In genomic region chr20:31547720-31548298, GRCh38 we compare ENCODE assay signal across 8 cellular contexts. TPM values are rescaled to one million over a fixed set of nuclear protein-coding genes. Genes with fewer than 3 reads are reported as not detected.
DNase-seq lines count a peak whose midpoint lies in the region; ATAC-seq and TF ChIP-seq lines count a peak whose summit lies in the region.

No MANE protein-coding gene starts in this region.

- no peaks in the 10 kb centered on the region for H3K9me3 ChIP-seq in ES-I3 (ENCODE audit: control insufficient read depth, insufficient read depth, low read length)
- no peaks in the 10 kb centered on the region for H3K9me3 ChIP-seq in SJSA1 (replicated peaks)
- no peaks in the 10 kb centered on the region for H3K9me3 ChIP-seq in fibroblast of lung (ENCODE audit: control insufficient read depth, insufficient read depth, low read depth, low read length)

- H3K4me3 ChIP-seq in SJSA1 (peak overlapping the region; percentile 47), fibroblast of lung (replicated peaks in 1 of 4; ENCODE audit: control extremely low read depth in 1 of 4, insufficient read depth in 1 of 4, low read depth in 3 of 4, low read length in 4 of 4) (peak overlapping the region; percentile 47 to 70 (median 59))

- no peak for DNase-seq in SJSA1 (ENCODE audit: low read depth in 1 of 2, low spot score in 2 of 2)
- DNase-seq in fibroblast of lung (ENCODE audit: low read depth in 2 of 2): no peak
- no peak for DNase-seq in progenitor cell of endocrine pancreas (ENCODE audit: low spot score, unreplicated experiment)
- no peak for DNase-seq in DMS 273 treated with DMSO at 0.1 percent for 48 hours (lab: John Stamatoyannopoulos, UW)

- no peaks in the 10 kb centered on the region for H4K20me1 ChIP-seq in fibroblast of lung (ENCODE audit: control insufficient read depth, extremely low read depth, insufficient read depth, low read length)

- H3K9me3 Mint-ChIP-seq in progenitor cell of endocrine pancreas (ENCODE audit: low read depth): no peaks in the 10 kb centered on the region

- H3K4me1 ChIP-seq in ES-I3 (ENCODE audit: insufficient read depth, low read length): no peaks in the 10 kb centered on the region; the same call in 1 of the 2 replicates
- peaks cover 18% of the 10 kb centered on the region for H3K4me1 ChIP-seq in SJSA1 (replicated peaks)
- peaks cover 10% of the 10 kb centered on the region for H3K4me1 ChIP-seq in fibroblast of lung (ENCODE audit: control insufficient read depth, extremely low read depth, insufficient read depth, low read length)

- H3K27me3 ChIP-seq in SJSA1 (replicated peaks) (no peaks in the 10 kb centered on the region), fibroblast of lung (ENCODE audit: control insufficient read depth, insufficient read depth, low read length) (no peaks in the 10 kb centered on the region)

- no peak for ATAC-seq in activated CD4-positive, CD25-positive, alpha-beta regulatory T cell treated with anti-CD3 and anti-CD28 coated beads, Interleukin-2, amount 50 U/mL, for 24 hours
- ATAC-seq in HG03460 (IDR thresholded peaks at IDR 0.05; ENCODE audit: unreplicated experiment): no peak
- no peak for ATAC-seq in HG03354 (IDR thresholded peaks at IDR 0.05; ENCODE audit: poor library complexity, severe bottlenecking, unreplicated experiment)

- peaks cover 36% of the 10 kb centered on the region for H3K36me3 Mint-ChIP-seq in progenitor cell of endocrine pancreas (ENCODE audit: insufficient read depth)

- H3K27me3 Mint-ChIP-seq in progenitor cell of endocrine pancreas: no peaks in the 10 kb centered on the region

- H3K9ac ChIP-seq in ES-I3 (ENCODE audit: low read depth, low read length) (peak overlapping the region; percentile 57), fibroblast of lung (ENCODE audit: insufficient read depth, low read length) (peak overlapping the region; percentile 59)

- H3K36me3 ChIP-seq in ES-I3 (ENCODE audit: insufficient read depth, low read length) (peaks cover 21% of the 10 kb centered on the region), SJSA1 (peaks cover 87% of the 10 kb centered on the region), fibroblast of lung (ENCODE audit: control insufficient read depth, insufficient read depth, low read length) (peaks cover 28% of the 10 kb centered on the region)

- H2AFZ ChIP-seq in fibroblast of lung (ENCODE audit: low read length): no peak overlapping the region

- H3K4me3 Mint-ChIP-seq in progenitor cell of endocrine pancreas (ENCODE audit: low read depth): peak overlapping the region; percentile 91

- peak overlapping the region; percentile 73 for H3K27ac ChIP-seq in SJSA1
- H3K27ac ChIP-seq in fibroblast of lung (ENCODE audit: insufficient read depth, low read length): peak overlapping the region; percentile 91

- H3K4me1 Mint-ChIP-seq in progenitor cell of endocrine pancreas (ENCODE audit: low read depth): peaks cover 6% of the 10 kb centered on the region

- TF ChIP-seq CTCF in fibroblast of lung (conservative IDR thresholded peaks at IDR 0.05 in 1 of 2, IDR thresholded peaks at IDR 0.05 in 1 of 2; ENCODE audit: low read depth in 1 of 2, low read length in 2 of 2) (no peak), progenitor cell of endocrine pancreas (IDR thresholded peaks at IDR 0.05; ENCODE audit: unreplicated experiment) (no peak)

- H3K79me2 ChIP-seq in fibroblast of lung (ENCODE audit: control insufficient read depth, insufficient read depth, low read length): peaks cover 24% of the 10 kb centered on the region

- peak overlapping the region; percentile 98 for H3K27ac Mint-ChIP-seq in progenitor cell of endocrine pancreas

- H3K4me2 ChIP-seq in fibroblast of lung (ENCODE audit: extremely low read depth, insufficient read depth, low read length): peak overlapping the region; percentile 60

RNA-seq across cellular contexts. Expression of gene HM13, which starts 33.6 kb away (rescaled TPM):
- total RNA-seq in SJSA1 (2014; rRNA removed; shearing (Covaris generic)): 28.2 and 68.1 TPM in 2 replicates
- total RNA-seq in fibroblast of lung: 41.9 and 52.5 TPM in 2 replicates
- polyA plus RNA-seq in fibroblast of lung: 153 and 157 TPM in 2 replicates
- polyA plus RNA-seq in fibroblast of lung (2012): 181 and 201 TPM in 2 replicates
- 328 and 338 TPM in 2 replicates for polyA minus RNA-seq in fibroblast of lung (ENCODE audit: low replicate concordance)
- total RNA-seq in progenitor cell of endocrine pancreas: 211 and 217 TPM in 2 replicates

RNA-seq across cellular contexts. Expression of gene ID1, which starts 57.3 kb away (rescaled TPM):
- total RNA-seq in SJSA1 (2014; rRNA removed; shearing (Covaris generic)): 700 and 729 TPM in 2 replicates
- total RNA-seq in fibroblast of lung (27.4 and 31.1 TPM in 2 replicates), progenitor cell of endocrine pancreas (322 and 326 TPM in 2 replicates)
- polyA plus RNA-seq in fibroblast of lung: 14.5 and 62.4 TPM in 2 replicates
- polyA plus RNA-seq in fibroblast of lung (2012): 14.5 and 72.5 TPM in 2 replicates
- polyA minus RNA-seq in fibroblast of lung (ENCODE audit: low replicate concordance): 4.3 and 12.7 TPM in 2 replicates

Comparison
In these comparisons a context has a peak if more than half of its experiments do, and no peak if none do; other contexts are left out.
1. RNA of gene ID1, which starts 57.3 kb away (total RNA-seq): 700 to 729 TPM in SJSA1 and 322 to 326 TPM in progenitor cell of endocrine pancreas; 27.4 to 31.1 TPM in fibroblast of lung; every median in the first group is over 10 times any median in the second.